In genomic region chr4:112274959-112275358, GRCh38 we compare ENCODE assay signal across 23 cellular contexts.
"Had no signal": no experiment of that assay in that cellular context is flagged by ENCODE, and none has a peak within 500 bp of the region (broad histone marks: within the 10 kb centered on the region; RNA-seq: fewer than 3 reads in every experiment).

No MANE protein-coding gene starts in this region.

- H3K36me3 ChIP-seq: adrenal gland had no signal

- H3K4me3 Mint-ChIP-seq: activated CD8-positive, alpha-beta memory T cell treated with anti-CD3 and anti-CD28 coated beads, Interleukin-2, amount 10 ng/mL, durations not matched to agents 7 days and 5 days; activated naive CD8-positive, alpha-beta T cell; T-cell had no signal

- H3K27me3 Mint-ChIP-seq: activated CD8-positive, alpha-beta memory T cell treated with anti-CD3 and anti-CD28 coated beads, Interleukin-2, amount 10 ng/mL, durations not matched to agents 7 days and 5 days; activated naive CD8-positive, alpha-beta T cell; T-cell had no signal

- H3K4me3 ChIP-seq: adrenal gland, SK-N-MC had no signal

- H3K27ac ChIP-seq: adrenal gland, KMS-11, SK-N-MC, WERI-Rb-1 had no signal

- H3K27ac Mint-ChIP-seq: activated naive CD8-positive, alpha-beta T cell had no signal

- H3K4me2 ChIP-seq: KMS-11 had no signal

- H3K9me3 Mint-ChIP-seq: T-cell had no signal

- H3K9ac ChIP-seq: KMS-11 had no signal

- ATAC-seq: activated CD8-positive, alpha-beta memory T cell treated with anti-CD3 and anti-CD28 coated beads, Interleukin-2, amount 10 ng/mL, durations not matched to agents 7 days and 5 days; Panc1; Right ventricle myocardium inferior; T-cell had no signal

- DNase-seq: activated CD4-positive, alpha-beta T cell treated with anti-CD3 and anti-CD28 coated beads for 4 hours; activated CD8-positive, alpha-beta memory T cell treated with anti-CD3 and anti-CD28 coated beads, Interleukin-2, amount 10 ng/mL, durations not matched to agents 7 days and 5 days; activated effector memory CD4-positive, alpha-beta T cell treated with Interleukin-2 at 50 U/mL for 16 hours; activated naive CD4-positive, alpha-beta T cell; adrenal gland; anterior cingulate cortex; cerebellar nuclear complex; NCI-H1092; NCI-H1417; NCI-H2029; NCI-H345; NCI-H510A; NCI-H526 treated with DMSO at 0.1 percent for 48 hours; NCI-H82; OCI-M1; RPMI8226; T-cell; WERI-Rb-1 had no signal

- H3K9me3 ChIP-seq: adrenal gland had no signal

- H3K27me3 ChIP-seq: adrenal gland had no signal
